Comparison of ENCODE assay signal across 10 cellular contexts in genomic region chr4:126223784-126224407, GRCh38.
DNase-seq lines count a peak whose midpoint lies in the region; ATAC-seq and TF ChIP-seq lines count a peak whose summit lies in the region.
"Had no signal": no experiment of that assay in that cellular context is flagged by ENCODE, and none has a peak within 500 bp of the region (broad histone marks: within the 10 kb centered on the region; RNA-seq: fewer than 3 reads in every experiment).

No MANE protein-coding gene starts in this region.

- H2AFZ ChIP-seq in OCI-LY1 (ENCODE audit: low read length) (no peak overlapping the region), fibroblast of lung (ENCODE audit: low read length) (no peak overlapping the region)

- H3K9me3 ChIP-seq in OCI-LY1 (ENCODE audit: low read length) (no peaks in the 10 kb centered on the region), fibroblast of lung (ENCODE audit: control insufficient read depth, insufficient read depth, low read depth, low read length) (no peaks in the 10 kb centered on the region)

- ATAC-seq in HG03469 (IDR thresholded peaks at IDR 0.05; ENCODE audit: unreplicated experiment) = no peak
- no peak for ATAC-seq in Right ventricle myocardium inferior

- H3K79me2 ChIP-seq in OCI-LY1 (ENCODE audit: insufficient read depth, low read length) (no peaks in the 10 kb centered on the region), fibroblast of lung (ENCODE audit: control insufficient read depth, insufficient read depth, low read length) (no peaks in the 10 kb centered on the region)

- peak; percentile 62 for TF ChIP-seq CTCF in OCI-LY1 (IDR thresholded peaks at IDR 0.05; ENCODE audit: low read length)
- peak; percentile 48 to 81 for TF ChIP-seq CTCF in fibroblast of lung (conservative IDR thresholded peaks at IDR 0.05 in 1 of 2, IDR thresholded peaks at IDR 0.05 in 1 of 2; ENCODE audit: low read depth in 1 of 2, low read length in 2 of 2)

- H3K27me3 ChIP-seq in OCI-LY1 (ENCODE audit: insufficient read depth, low read length) = no peaks in the 10 kb centered on the region
- no peaks in the 10 kb centered on the region for H3K27me3 ChIP-seq in fibroblast of lung (ENCODE audit: control insufficient read depth, insufficient read depth, low read length)

- no peaks in the 10 kb centered on the region for H3K9me2 ChIP-seq in OCI-LY1 (ENCODE audit: low read depth, low read length)

- DNase-seq in NCI-H82 (lab: John Stamatoyannopoulos, UW) (peak; percentile 44), NCI-H82 treated with DMSO at 0.1 percent for 48 hours (lab: John Stamatoyannopoulos, UW; ENCODE audit: unreplicated experiment) (no peak), fibroblast of lung (ENCODE audit: low read depth in 2 of 2) (peak; percentile 16 to 50), superior temporal gyrus (ENCODE audit: extremely low spot score) (peak; percentile 36), head of caudate nucleus (no peak), Right ventricle myocardium inferior (ENCODE audit: missing footprints) (no peak)
- DNase-seq: activated CD4-positive, alpha-beta T cell treated with anti-CD3 and anti-CD28 coated beads for 48 hours; CD4-positive, CD25-positive, alpha-beta regulatory T cell had no signal

- H3K4me3 ChIP-seq in OCI-LY1 (ENCODE audit: low read depth, low read length, poor library complexity, severe bottlenecking) = no peak overlapping the region
- H3K4me3 ChIP-seq in fibroblast of lung (replicated peaks in 1 of 4; ENCODE audit: control extremely low read depth in 1 of 4, insufficient read depth in 1 of 4, low read depth in 3 of 4, low read length in 4 of 4) = no peak overlapping the region

- H3K4me1 ChIP-seq in OCI-LY1 (ENCODE audit: insufficient read depth, low read length, severe bottlenecking) = no peaks in the 10 kb centered on the region
- no peaks in the 10 kb centered on the region for H3K4me1 ChIP-seq in fibroblast of lung (ENCODE audit: control insufficient read depth, extremely low read depth, insufficient read depth, low read length)

- no peak overlapping the region for H3K27ac ChIP-seq in OCI-LY1 (ENCODE audit: low read depth, low read length, poor library complexity, severe bottlenecking)
- no peak overlapping the region for H3K27ac ChIP-seq in fibroblast of lung (ENCODE audit: insufficient read depth, low read length)

- H4K20me1 ChIP-seq in OCI-LY1 (ENCODE audit: insufficient read depth, low read length) (no peaks in the 10 kb centered on the region), fibroblast of lung (ENCODE audit: control insufficient read depth, extremely low read depth, insufficient read depth, low read length) (no peaks in the 10 kb centered on the region)

- intact Hi-C loops in head of caudate nucleus (cut with DNase I) = no loop called here
- intact Hi-C loops in Right ventricle myocardium inferior (cut with DNase I) = loop anchor here (10.0 kb wide), 1 partner anchor 181 kb away; no protein-coding TSS in a partner anchor

- no peaks in the 10 kb centered on the region for H3K36me3 ChIP-seq in OCI-LY1 (ENCODE audit: insufficient read depth, low read length)
- no peaks in the 10 kb centered on the region for H3K36me3 ChIP-seq in fibroblast of lung (ENCODE audit: control insufficient read depth, insufficient read depth, low read length)

- H3K4me2 ChIP-seq in OCI-LY1 (ENCODE audit: low read length) (no peak overlapping the region), fibroblast of lung (ENCODE audit: extremely low read depth, insufficient read depth, low read length) (no peak overlapping the region)

- H3F3A ChIP-seq in OCI-LY1 (ENCODE audit: insufficient read depth, low read length) = no peaks in the 10 kb centered on the region

- no peak overlapping the region for H3K9ac ChIP-seq in OCI-LY1 (ENCODE audit: low read length)
- no peak overlapping the region for H3K9ac ChIP-seq in fibroblast of lung (ENCODE audit: insufficient read depth, low read length)

Comparison
In these comparisons a context has a peak if more than half of its experiments do, and no peak if none do; other contexts are left out.
1. DNase-seq: peak in NCI-H82 (single experiment), fibroblast of lung (2 of 2) and superior temporal gyrus (single experiment); none in NCI-H82 treated with DMSO at 0.1 percent for 48 hours (single experiment), head of caudate nucleus (0 of 42) and Right ventricle myocardium inferior (single experiment).